ENCODE assay signal across 1 cellular context in the genomic region with DNA sequence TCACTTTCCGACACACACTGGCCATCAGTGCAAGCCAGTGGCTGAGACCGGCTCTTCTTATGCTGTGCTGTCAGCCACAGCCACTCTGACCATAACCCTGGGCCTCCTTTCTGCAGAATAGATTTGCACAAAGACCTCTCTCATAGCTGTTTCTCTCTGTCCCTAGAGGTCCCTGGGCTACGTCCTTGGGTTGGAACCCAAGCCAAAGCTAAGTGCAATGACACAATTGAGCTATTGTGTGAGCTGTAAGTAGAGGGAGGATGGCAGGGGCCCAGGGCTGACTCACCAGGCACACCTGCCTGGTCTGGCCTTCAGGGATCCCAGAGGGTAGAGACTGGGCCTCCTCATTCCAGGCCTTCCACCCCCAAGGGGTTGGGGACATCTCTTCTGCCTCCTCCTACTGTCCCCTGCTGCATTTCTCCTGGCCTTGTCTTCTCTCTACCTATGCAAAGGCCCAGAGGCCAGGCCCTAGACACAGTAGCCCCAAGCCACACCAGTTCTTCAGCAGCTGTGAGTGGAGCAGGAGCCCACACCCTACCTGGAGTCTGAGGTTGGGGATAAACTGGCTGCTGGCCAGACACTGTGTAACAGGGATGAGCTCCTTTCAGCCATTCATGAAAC.
A peak's percentile ranks its signal among the peaks of the same experiment; 100 is the strongest.
TF ChIP-seq lines count a peak whose summit lies in the region.

No MANE protein-coding gene starts in this region.

TF ChIP-seq in HepG2, 621 proteins besides CTCF, POLR2A, EP300 and RAD21 (continued from another document and continues in another):
- TF ChIP-seq, protein P1, sequence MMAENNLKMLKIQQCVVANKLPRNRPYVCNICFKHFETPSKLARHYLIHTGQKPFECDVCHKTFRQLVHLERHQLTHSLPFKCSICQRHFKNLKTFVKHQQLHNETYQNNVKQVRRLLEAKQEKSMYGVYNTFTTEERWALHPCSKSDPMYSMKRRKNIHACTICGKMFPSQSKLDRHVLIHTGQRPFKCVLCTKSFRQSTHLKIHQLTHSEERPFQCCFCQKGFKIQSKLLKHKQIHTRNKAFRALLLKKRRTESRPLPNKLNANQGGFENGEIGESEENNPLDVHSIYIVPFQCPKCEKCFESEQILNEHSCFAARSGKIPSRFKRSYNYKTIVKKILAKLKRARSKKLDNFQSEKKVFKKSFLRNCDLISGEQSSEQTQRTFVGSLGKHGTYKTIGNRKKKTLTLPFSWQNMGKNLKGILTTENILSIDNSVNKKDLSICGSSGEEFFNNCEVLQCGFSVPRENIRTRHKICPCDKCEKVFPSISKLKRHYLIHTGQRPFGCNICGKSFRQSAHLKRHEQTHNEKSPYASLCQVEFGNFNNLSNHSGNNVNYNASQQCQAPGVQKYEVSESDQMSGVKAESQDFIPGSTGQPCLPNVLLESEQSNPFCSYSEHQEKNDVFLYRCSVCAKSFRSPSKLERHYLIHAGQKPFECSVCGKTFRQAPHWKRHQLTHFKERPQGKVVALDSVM (CRISPR knock-in tag; IDR thresholded peaks at IDR 0.05), result peak; percentile 100
- TF ChIP-seq HNRNPLL (IDR thresholded peaks at IDR 0.05; ENCODE audit: low read depth, low read length, poor library complexity, severe bottlenecking) (no peak), CEBPB (IDR thresholded peaks at IDR 0.05; ENCODE audit: borderline replicate concordance, low read depth, low read length) (peak; percentile 75), ZNF550 (CRISPR knock-in tag; IDR thresholded peaks at IDR 0.05; ENCODE audit: borderline replicate concordance) (peak; percentile 89; the same call in 1 of the 2 replicates), RXRA (CRISPR knock-in tag; IDR thresholded peaks at IDR 0.05) (peak; percentile 97), ARNT (IDR thresholded peaks at IDR 0.05) (no peak), GABPB1 (CRISPR knock-in tag; IDR thresholded peaks at IDR 0.05) (peak; percentile 47), ELF1 (CRISPR knock-in tag; IDR thresholded peaks at IDR 0.05) (peak; percentile 54), ZNF605 (CRISPR knock-in tag; IDR thresholded peaks at IDR 0.05) (peak; percentile 77; the same call in 1 of the 2 replicates), ZBTB20 (CRISPR knock-in tag; IDR thresholded peaks at IDR 0.05; ENCODE audit: borderline replicate concordance, low read depth) (0 out of 2 replicates have a peak, but pooled peaks have one; percentile 47), THYN1 (CRISPR knock-in tag; IDR thresholded peaks at IDR 0.05; ENCODE audit: borderline replicate concordance, low read depth) (no peak), ZNF781 (CRISPR knock-in tag; IDR thresholded peaks at IDR 0.05; ENCODE audit: borderline replicate concordance, not compliant biosample characterization) (peak; percentile 35), TP53 (CRISPR knock-in tag; conservative IDR thresholded peaks at IDR 0.05) (no peak), FOXA1 (IDR thresholded peaks at IDR 0.05) (no peak), FOXA1 (CRISPR knock-in tag; IDR thresholded peaks at IDR 0.05) (no peak; the same call in 1 of the 2 replicates), ZFP90 (CRISPR knock-in tag; IDR thresholded peaks at IDR 0.05; ENCODE audit: borderline replicate concordance) (no peak), TCF7L2 (IDR thresholded peaks at IDR 0.05; ENCODE audit: low read depth, low read length) (no peak), KMT2A (CRISPR knock-in tag; IDR thresholded peaks at IDR 0.05) (0 out of 2 replicates have a peak, but pooled peaks have one; percentile 48), KLF9 (CRISPR knock-in tag; IDR thresholded peaks at IDR 0.05; ENCODE audit: low read depth) (no peak), KLF6 (CRISPR knock-in tag; IDR thresholded peaks at IDR 0.05) (peak; percentile 25; the same call in 1 of the 2 replicates), MYNN (CRISPR knock-in tag; IDR thresholded peaks at IDR 0.05; ENCODE audit: low read depth) (no peak), PHF5A (CRISPR knock-in tag; IDR thresholded peaks at IDR 0.05; ENCODE audit: low read depth, unreplicated experiment) (no peak), ZNF839 (CRISPR knock-in tag; IDR thresholded peaks at IDR 0.05; ENCODE audit: borderline replicate concordance) (peak; percentile 46; the same call in 1 of the 2 replicates), TCF12 (IDR thresholded peaks at IDR 0.05) (no peak), TCF12 (CRISPR knock-in tag; IDR thresholded peaks at IDR 0.05) (peak; percentile 69; the same call in 1 of the 2 replicates), ZBTB1 (CRISPR knock-in tag; IDR thresholded peaks at IDR 0.05; ENCODE audit: borderline replicate concordance) (no peak), TOPORS (CRISPR knock-in tag; IDR thresholded peaks at IDR 0.05) (no peak), ZNF670 (CRISPR knock-in tag; IDR thresholded peaks at IDR 0.05; ENCODE audit: borderline replicate concordance) (no peak), NKX3-1 (CRISPR knock-in tag; IDR thresholded peaks at IDR 0.05) (no peak), NFE2L2 (IDR thresholded peaks at IDR 0.05; ENCODE audit: low read length) (peak; percentile 35; the same call in 1 of the 2 replicates), TEAD3 (CRISPR knock-in tag; optimal IDR thresholded peaks at IDR 0.05; ENCODE audit: borderline replicate concordance) (peak; percentile 94), ZNF547 (CRISPR knock-in tag; IDR thresholded peaks at IDR 0.05) (no peak), ZZZ3 (CRISPR knock-in tag; IDR thresholded peaks at IDR 0.05; ENCODE audit: borderline replicate concordance) (no peak), ZNF350 (CRISPR knock-in tag; IDR thresholded peaks at IDR 0.05; ENCODE audit: borderline replicate concordance, low read depth) (peak; percentile 96), HOXA3 (CRISPR knock-in tag; IDR thresholded peaks at IDR 0.05) (no peak; the same call in 1 of the 2 replicates), EHMT2 (IDR thresholded peaks at IDR 0.05; ENCODE audit: borderline replicate concordance, low read depth, low read length) (peak; percentile 99), KAT7 (CRISPR knock-in tag; IDR thresholded peaks at IDR 0.05; ENCODE audit: borderline replicate concordance) (no peak), MTF1 (CRISPR knock-in tag; IDR thresholded peaks at IDR 0.05) (no peak), ZNF367 (CRISPR knock-in tag; IDR thresholded peaks at IDR 0.05; ENCODE audit: borderline replicate concordance) (no peak)
- TF ChIP-seq, protein P2, sequence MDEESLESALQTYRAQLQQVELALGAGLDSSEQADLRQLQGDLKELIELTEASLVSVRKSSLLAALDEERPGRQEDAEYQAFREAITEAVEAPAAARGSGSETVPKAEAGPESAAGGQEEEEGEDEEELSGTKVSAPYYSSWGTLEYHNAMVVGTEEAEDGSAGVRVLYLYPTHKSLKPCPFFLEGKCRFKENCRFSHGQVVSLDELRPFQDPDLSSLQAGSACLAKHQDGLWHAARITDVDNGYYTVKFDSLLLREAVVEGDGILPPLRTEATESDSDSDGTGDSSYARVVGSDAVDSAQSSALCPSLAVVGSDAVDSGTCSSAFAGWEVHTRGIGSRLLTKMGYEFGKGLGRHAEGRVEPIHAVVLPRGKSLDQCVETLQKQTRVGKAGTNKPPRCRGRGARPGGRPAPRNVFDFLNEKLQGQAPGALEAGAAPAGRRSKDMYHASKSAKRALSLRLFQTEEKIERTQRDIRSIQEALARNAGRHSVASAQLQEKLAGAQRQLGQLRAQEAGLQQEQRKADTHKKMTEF (CRISPR knock-in tag; IDR thresholded peaks at IDR 0.05), result peak; percentile 90
- TF ChIP-seq, protein P3, sequence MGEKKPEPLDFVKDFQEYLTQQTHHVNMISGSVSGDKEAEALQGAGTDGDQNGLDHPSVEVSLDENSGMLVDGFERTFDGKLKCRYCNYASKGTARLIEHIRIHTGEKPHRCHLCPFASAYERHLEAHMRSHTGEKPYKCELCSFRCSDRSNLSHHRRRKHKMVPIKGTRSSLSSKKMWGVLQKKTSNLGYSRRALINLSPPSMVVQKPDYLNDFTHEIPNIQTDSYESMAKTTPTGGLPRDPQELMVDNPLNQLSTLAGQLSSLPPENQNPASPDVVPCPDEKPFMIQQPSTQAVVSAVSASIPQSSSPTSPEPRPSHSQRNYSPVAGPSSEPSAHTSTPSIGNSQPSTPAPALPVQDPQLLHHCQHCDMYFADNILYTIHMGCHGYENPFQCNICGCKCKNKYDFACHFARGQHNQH (CRISPR knock-in tag; IDR thresholded peaks at IDR 0.05), result peak; percentile 88; the same call in 1 of the 2 replicates
- TF ChIP-seq, protein P4, sequence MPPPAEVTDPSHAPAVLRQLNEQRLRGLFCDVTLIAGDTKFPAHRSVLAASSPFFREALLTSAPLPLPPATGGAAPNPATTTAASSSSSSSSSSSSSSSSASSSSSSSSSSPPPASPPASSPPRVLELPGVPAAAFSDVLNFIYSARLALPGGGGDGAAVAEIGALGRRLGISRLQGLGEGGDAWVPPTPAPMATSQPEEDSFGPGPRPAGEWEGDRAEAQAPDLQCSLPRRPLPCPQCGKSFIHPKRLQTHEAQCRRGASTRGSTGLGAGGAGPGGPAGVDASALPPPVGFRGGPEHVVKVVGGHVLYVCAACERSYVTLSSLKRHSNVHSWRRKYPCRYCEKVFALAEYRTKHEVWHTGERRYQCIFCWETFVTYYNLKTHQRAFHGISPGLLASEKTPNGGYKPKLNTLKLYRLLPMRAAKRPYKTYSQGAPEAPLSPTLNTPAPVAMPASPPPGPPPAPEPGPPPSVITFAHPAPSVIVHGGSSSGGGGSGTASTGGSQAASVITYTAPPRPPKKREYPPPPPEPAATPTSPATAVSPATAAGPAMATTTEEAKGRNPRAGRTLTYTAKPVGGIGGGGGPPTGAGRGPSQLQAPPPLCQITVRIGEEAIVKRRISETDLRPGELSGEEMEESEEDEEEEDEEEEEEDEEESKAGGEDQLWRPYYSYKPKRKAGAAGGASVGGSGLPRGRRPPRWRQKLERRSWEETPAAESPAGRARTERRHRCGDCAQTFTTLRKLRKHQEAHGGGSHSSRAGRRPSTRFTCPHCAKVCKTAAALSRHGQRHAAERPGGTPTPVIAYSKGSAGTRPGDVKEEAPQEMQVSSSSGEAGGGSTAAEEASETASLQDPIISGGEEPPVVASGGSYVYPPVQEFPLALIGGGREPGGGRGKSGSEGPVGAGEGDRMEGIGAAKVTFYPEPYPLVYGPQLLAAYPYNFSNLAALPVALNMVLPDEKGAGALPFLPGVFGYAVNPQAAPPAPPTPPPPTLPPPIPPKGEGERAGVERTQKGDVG (CRISPR knock-in tag; IDR thresholded peaks at IDR 0.05; ENCODE audit: borderline replicate concordance), result peak; percentile 52; the same call in 1 of the 2 replicates
- TF ChIP-seq, protein P5, sequence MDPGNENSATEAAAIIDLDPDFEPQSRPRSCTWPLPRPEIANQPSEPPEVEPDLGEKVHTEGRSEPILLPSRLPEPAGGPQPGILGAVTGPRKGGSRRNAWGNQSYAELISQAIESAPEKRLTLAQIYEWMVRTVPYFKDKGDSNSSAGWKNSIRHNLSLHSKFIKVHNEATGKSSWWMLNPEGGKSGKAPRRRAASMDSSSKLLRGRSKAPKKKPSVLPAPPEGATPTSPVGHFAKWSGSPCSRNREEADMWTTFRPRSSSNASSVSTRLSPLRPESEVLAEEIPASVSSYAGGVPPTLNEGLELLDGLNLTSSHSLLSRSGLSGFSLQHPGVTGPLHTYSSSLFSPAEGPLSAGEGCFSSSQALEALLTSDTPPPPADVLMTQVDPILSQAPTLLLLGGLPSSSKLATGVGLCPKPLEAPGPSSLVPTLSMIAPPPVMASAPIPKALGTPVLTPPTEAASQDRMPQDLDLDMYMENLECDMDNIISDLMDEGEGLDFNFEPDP (CRISPR knock-in tag; conservative IDR thresholded peaks at IDR 0.05), result no peak
- TF ChIP-seq, protein P6, sequence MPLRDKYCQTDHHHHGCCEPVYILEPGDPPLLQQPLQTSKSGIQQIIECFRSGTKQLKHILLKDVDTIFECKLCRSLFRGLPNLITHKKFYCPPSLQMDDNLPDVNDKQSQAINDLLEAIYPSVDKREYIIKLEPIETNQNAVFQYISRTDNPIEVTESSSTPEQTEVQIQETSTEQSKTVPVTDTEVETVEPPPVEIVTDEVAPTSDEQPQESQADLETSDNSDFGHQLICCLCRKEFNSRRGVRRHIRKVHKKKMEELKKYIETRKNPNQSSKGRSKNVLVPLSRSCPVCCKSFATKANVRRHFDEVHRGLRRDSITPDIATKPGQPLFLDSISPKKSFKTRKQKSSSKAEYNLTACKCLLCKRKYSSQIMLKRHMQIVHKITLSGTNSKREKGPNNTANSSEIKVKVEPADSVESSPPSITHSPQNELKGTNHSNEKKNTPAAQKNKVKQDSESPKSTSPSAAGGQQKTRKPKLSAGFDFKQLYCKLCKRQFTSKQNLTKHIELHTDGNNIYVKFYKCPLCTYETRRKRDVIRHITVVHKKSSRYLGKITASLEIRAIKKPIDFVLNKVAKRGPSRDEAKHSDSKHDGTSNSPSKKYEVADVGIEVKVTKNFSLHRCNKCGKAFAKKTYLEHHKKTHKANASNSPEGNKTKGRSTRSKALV (CRISPR knock-in tag; IDR thresholded peaks at IDR 0.05), result no peak
- TF ChIP-seq, protein P7, sequence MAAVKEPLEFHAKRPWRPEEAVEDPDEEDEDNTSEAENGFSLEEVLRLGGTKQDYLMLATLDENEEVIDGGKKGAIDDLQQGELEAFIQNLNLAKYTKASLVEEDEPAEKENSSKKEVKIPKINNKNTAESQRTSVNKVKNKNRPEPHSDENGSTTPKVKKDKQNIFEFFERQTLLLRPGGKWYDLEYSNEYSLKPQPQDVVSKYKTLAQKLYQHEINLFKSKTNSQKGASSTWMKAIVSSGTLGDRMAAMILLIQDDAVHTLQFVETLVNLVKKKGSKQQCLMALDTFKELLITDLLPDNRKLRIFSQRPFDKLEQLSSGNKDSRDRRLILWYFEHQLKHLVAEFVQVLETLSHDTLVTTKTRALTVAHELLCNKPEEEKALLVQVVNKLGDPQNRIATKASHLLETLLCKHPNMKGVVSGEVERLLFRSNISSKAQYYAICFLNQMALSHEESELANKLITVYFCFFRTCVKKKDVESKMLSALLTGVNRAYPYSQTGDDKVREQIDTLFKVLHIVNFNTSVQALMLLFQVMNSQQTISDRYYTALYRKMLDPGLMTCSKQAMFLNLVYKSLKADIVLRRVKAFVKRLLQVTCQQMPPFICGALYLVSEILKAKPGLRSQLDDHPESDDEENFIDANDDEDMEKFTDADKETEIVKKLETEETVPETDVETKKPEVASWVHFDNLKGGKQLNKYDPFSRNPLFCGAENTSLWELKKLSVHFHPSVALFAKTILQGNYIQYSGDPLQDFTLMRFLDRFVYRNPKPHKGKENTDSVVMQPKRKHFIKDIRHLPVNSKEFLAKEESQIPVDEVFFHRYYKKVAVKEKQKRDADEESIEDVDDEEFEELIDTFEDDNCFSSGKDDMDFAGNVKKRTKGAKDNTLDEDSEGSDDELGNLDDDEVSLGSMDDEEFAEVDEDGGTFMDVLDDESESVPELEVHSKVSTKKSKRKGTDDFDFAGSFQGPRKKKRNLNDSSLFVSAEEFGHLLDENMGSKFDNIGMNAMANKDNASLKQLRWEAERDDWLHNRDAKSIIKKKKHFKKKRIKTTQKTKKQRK (IDR thresholded peaks at IDR 0.05; ENCODE audit: low read length), result no peak
